19 cellular contexts compared by ENCODE assay signal in the genomic region with DNA sequence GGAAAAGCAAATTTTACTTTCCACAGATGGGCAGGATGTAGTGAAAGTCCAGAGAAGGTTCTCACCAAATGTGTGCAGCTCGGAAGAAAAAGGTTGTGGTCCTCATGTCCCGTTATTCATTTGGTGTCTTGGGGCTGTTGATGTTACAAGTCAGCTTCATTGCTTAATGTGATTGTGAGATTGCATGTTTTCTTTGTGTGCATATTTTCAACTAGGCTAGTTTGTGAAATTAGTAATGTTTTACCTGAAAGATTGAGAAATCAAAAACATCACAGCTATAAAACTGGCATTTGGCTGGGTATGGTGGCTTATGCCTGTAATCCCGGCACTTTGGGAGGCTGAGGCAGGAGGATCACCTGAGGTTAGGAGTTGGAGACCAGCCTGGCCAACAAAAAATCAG. TPM values are rescaled to one million over a fixed set of nuclear protein-coding genes. Genes with fewer than 3 reads are reported as not detected.
DNase-seq lines count a peak whose midpoint lies in the region; ATAC-seq, FAIRE-seq and TF ChIP-seq lines count a peak whose summit lies in the region.
"Had no signal": no experiment of that assay in that cellular context is flagged by ENCODE, and none has a peak within 500 bp of the region (broad histone marks: within the 10 kb centered on the region; RNA-seq: fewer than 3 reads in every experiment).

No MANE protein-coding gene starts in this region.

- peaks cover 9 to 48% (median 40%) of the 10 kb centered on the region in 4 donors for H3K4me1 ChIP-seq in liver (ENCODE audit: control insufficient read depth in 4 of 4, insufficient read depth in 4 of 4, low read length in 3 of 4)
- no peaks in the 10 kb centered on the region for H3K4me1 ChIP-seq in HepG2 (ENCODE audit: insufficient read depth, low read length)
- peaks cover 4 to 11% of the 10 kb centered on the region in 2 experiments for H3K4me1 ChIP-seq in neutrophil (ENCODE audit: control insufficient read depth in 1 of 2, insufficient read depth in 1 of 2, low read depth in 1 of 2, low read length in 1 of 2)
- no peaks in the 10 kb centered on the region for H3K4me1 ChIP-seq in mammary epithelial cell (ENCODE audit: insufficient read depth, low read length)

- H3K36me3 ChIP-seq in liver (ENCODE audit: control insufficient read depth in 4 of 4, insufficient read depth in 3 of 4, low read depth in 1 of 4, low read length in 3 of 4) (peaks cover 0 to under 1% (median 0%) of the 10 kb centered on the region in 4 donors), HepG2 (replicated peaks in 1 of 2; ENCODE audit: control insufficient read depth in 1 of 2, insufficient read depth in 2 of 2, low read length in 2 of 2) (peaks cover 4 to 27% of the 10 kb centered on the region in 2 experiments), neutrophil (peaks cover 28% of the 10 kb centered on the region), mammary epithelial cell (ENCODE audit: insufficient read depth, low read length) (peaks cover 8% of the 10 kb centered on the region)

- no peak for TF ChIP-seq EP300 in HepG2 (IDR thresholded peaks at IDR 0.05; ENCODE audit: low read depth in 2 of 2, low read length in 2 of 2)
- no peak for TF ChIP-seq EP300 in HepG2 (CRISPR knock-in tag; IDR thresholded peaks at IDR 0.05; ENCODE audit: borderline replicate concordance)

- no TSS peak for BruUV-seq in HepG2 (replicated peaks; lab: Mats Ljungman, UMichigan)
- no TSS peak for BruUV-seq in mammary epithelial cell (replicated peaks; lab: Mats Ljungman, UMichigan)

- CTCF ChIA-PET in HepG2 (lab: Yijun Ruan, JAX; ENCODE audit: low intra/inter-chr PET ratio, low total read pairs) (no interaction called here), mammary epithelial cell (lab: Charles Lee; ENCODE audit: low non-redundant PET) (no interaction called here)

- no peaks in the 10 kb centered on the region for H4K20me1 ChIP-seq in HepG2 (ENCODE audit: insufficient read depth, low read length)
- no peaks in the 10 kb centered on the region for H4K20me1 ChIP-seq in mammary epithelial cell (ENCODE audit: insufficient read depth, low read length)

- H3K9ac ChIP-seq in liver (ENCODE audit: low read depth in 1 of 2, low read length in 2 of 2) (no peak overlapping the region), HepG2 (ENCODE audit: insufficient read depth, low read depth, low read length) (no peak overlapping the region), mammary epithelial cell (ENCODE audit: insufficient read depth, low read length) (no peak overlapping the region)

- intact Hi-C loops in HepG2 (cut with micrococcal nuclease; ENCODE audit: unreplicated experiment) = no loop called here
- intact Hi-C loops in mammary epithelial cell (cut with micrococcal nuclease) = no loop called here

- WGBS in liver = 48% methylated on average over 3 of the region's 3 CpGs
- WGBS in HepG2 (ENCODE audit: low lambda C conversion rate) = 94% methylated on average over 3 of the region's 3 CpGs
- 97% methylated on average over 3 of the region's 3 CpGs for WGBS in mammary epithelial cell (ENCODE audit: low coverage, missing lambda C conversion rate)

- DNase-seq in HepG2 (ENCODE audit: low spot score) = no peak
- peak; percentile 6 for DNase-seq in islet precursor cell
- no peak for DNase-seq in AG20443 (ENCODE audit: low spot score)
- no peak for DNase-seq in stimulated activated naive CD8-positive, alpha-beta T cell treated with anti-CD3 and anti-CD28 coated beads, Interleukin-15, Interleukin-2, amounts not matched to agents 100 U/mL and 50 U/mL, for 24 hours
- DNase-seq in mammary epithelial cell = no peak
- DNase-seq: 8988T; BE2C; CD4-positive, alpha-beta memory T cell; DMS153; DMS79; GDM1; HCEC 1CT had no signal

- POLR2A ChIA-PET in HepG2 (lab: Yijun Ruan, JAX) = no interaction called here

- H2AFZ ChIP-seq in HepG2 (ENCODE audit: low read length) = no peak overlapping the region
- no peak overlapping the region for H2AFZ ChIP-seq in mammary epithelial cell (ENCODE audit: low read depth, low read length)
- H2AFZ ChIP-seq: GM23338 had no signal

- H3K4me2 ChIP-seq in HepG2 (ENCODE audit: low read depth, low read length) (no peak overlapping the region), mammary epithelial cell (ENCODE audit: insufficient read depth, low read depth, low read length) (no peak overlapping the region)
- H3K4me2 ChIP-seq: GM23338 had no signal

- TF ChIP-seq CTCF in liver (IDR thresholded peaks at IDR 0.05; ENCODE audit: low read depth, low read length, missing input control) = no peak
- no peak for TF ChIP-seq CTCF in HepG2 (CRISPR knock-in tag; IDR thresholded peaks at IDR 0.05)
- no peak for TF ChIP-seq CTCF in neutrophil (IDR thresholded peaks at IDR 0.05)
- no peak for TF ChIP-seq CTCF in mammary epithelial cell (conservative IDR thresholded peaks at IDR 0.05 in 1 of 2, IDR thresholded peaks at IDR 0.05 in 1 of 2; ENCODE audit: extremely low read depth in 1 of 2, insufficient read depth in 1 of 2, low read depth in 1 of 2, low read length in 2 of 2)

- no peak for TF ChIP-seq POLR2A in HepG2 (IDR thresholded peaks at IDR 0.05; ENCODE audit: insufficient read depth in 1 of 2, low read depth in 2 of 2, low read length in 2 of 2)

- no peaks in the 10 kb centered on the region for H3K27me3 ChIP-seq in liver (ENCODE audit: control insufficient read depth in 4 of 4, insufficient read depth in 4 of 4, low read length in 3 of 4)
- no peaks in the 10 kb centered on the region for H3K27me3 ChIP-seq in HepG2 (ENCODE audit: control insufficient read depth in 1 of 2, insufficient read depth in 2 of 2, low read length in 2 of 2)
- no peaks in the 10 kb centered on the region for H3K27me3 ChIP-seq in neutrophil
- H3K27me3 ChIP-seq in mammary epithelial cell (ENCODE audit: insufficient read depth, low read length) = no peaks in the 10 kb centered on the region
- H3K27me3 ChIP-seq: BE2C had no signal

- H3K4me3 ChIP-seq in liver (ENCODE audit: low read depth in 1 of 3, low read length in 3 of 3) = no peak overlapping the region
- no peak overlapping the region for H3K4me3 ChIP-seq in HepG2 (replicated peaks in 1 of 3; ENCODE audit: insufficient read depth in 1 of 3, low read depth in 2 of 3, low read length in 3 of 3)
- H3K4me3 ChIP-seq in neutrophil (ENCODE audit: low read depth in 1 of 2, low read length in 1 of 2) = no peak overlapping the region
- no peak overlapping the region for H3K4me3 ChIP-seq in mammary epithelial cell (replicated peaks in 1 of 3; ENCODE audit: insufficient read depth in 1 of 3, low read depth in 2 of 3, low read length in 3 of 3)
- H3K4me3 ChIP-seq: GM23338 had no signal

- dilution Hi-C loops in mammary epithelial cell (cut with HindIII; ENCODE audit: low sequenced_read_pairs) = no loop called here

- no peaks in the 10 kb centered on the region for H3K79me2 ChIP-seq in HepG2 (ENCODE audit: insufficient read depth, low read length)
- no peaks in the 10 kb centered on the region for H3K79me2 ChIP-seq in mammary epithelial cell (ENCODE audit: insufficient read depth, low read length)

- FAIRE-seq in HepG2 (lab: Jason Lieb, UNC) = no peak
- FAIRE-seq: GM12892, GM18507, H54 had no signal

- ATAC-seq in HepG2 = no peak
- ATAC-seq in stimulated activated naive CD8-positive, alpha-beta T cell treated with anti-CD3 and anti-CD28 coated beads, Interleukin-15, Interleukin-2, amounts not matched to agents 100 U/mL and 50 U/mL, for 24 hours = no peak
- ATAC-seq: GM23338 had no signal

- in situ Hi-C loops in HepG2 (cut with HindIII; ENCODE audit: extremely low pct_ligation_motif_present, low pct_unique_long_range_greater_than_20kb) = no loop called here
- in situ Hi-C loops in mammary epithelial cell (cut with MboI; ENCODE audit: low sequenced_read_pairs in 2 of 2) = no loop called here

- H3K27ac ChIP-seq in liver (ENCODE audit: low read depth in 1 of 2, low read length in 2 of 2) (peak overlapping the region; percentile 85 to 97), HepG2 (ENCODE audit: extremely low read length, insufficient read depth, low read length) (no peak overlapping the region), neutrophil (peak overlapping the region; percentile 7), mammary epithelial cell (ENCODE audit: insufficient read depth, low read depth, low read length) (no peak overlapping the region)
- H3K27ac ChIP-seq: C4-2B had no signal

- no peaks in the 10 kb centered on the region for H3K9me3 ChIP-seq in liver (ENCODE audit: control insufficient read depth in 4 of 4, low read length in 3 of 4)
- H3K9me3 ChIP-seq in HepG2 (ENCODE audit: low read length) = no peaks in the 10 kb centered on the region
- no peaks in the 10 kb centered on the region for H3K9me3 ChIP-seq in neutrophil
- H3K9me3 ChIP-seq in mammary epithelial cell (replicated peaks; ENCODE audit: insufficient read depth, low read length) = no peaks in the 10 kb centered on the region
- H3K9me3 ChIP-seq: BE2C had no signal

- peak in 1 of 2 donors; percentile 12 for TF ChIP-seq RAD21 in liver (IDR thresholded peaks at IDR 0.05)
- no peak for TF ChIP-seq RAD21 in HepG2 (CRISPR knock-in tag; IDR thresholded peaks at IDR 0.05)

RNA-seq across cellular contexts. Expression of a gene that starts 28.7 kb away (rescaled TPM):
- 10 to 100 TPM; 45.2 to 45.7 TPM for total RNA-seq in liver
- polyA plus RNA-seq in liver = 10 to 100 TPM; 60.4 to 94.7 TPM
- 8.8 and 18.8 TPM in 2 replicates for total RNA-seq in HepG2 (2016; rRNA removed; fragmentation: Illumina TruSeq; extraction: Trizol)
- 11.7 and 12.8 TPM in 2 replicates for total RNA-seq in HepG2 (2016; cell fraction: cytosol; rRNA removed; fragmentation: Illumina TruSeq; extraction: Trizol; ENCODE audit: low read depth)
- 7.4 and 20.2 TPM in 2 replicates for total RNA-seq in HepG2 (2016; cell fraction: insoluble cytoplasmic fraction; rRNA removed; fragmentation: Illumina TruSeq; extraction: Trizol)
- 9.2 and 10.8 TPM in 2 replicates for total RNA-seq in HepG2 (2016; cell fraction: membrane; rRNA removed; fragmentation: Illumina TruSeq; extraction: Trizol)
- total RNA-seq in HepG2 (2016; cell fraction: nucleus; rRNA removed; fragmentation: Illumina TruSeq; extraction: Trizol) = 26.0 and 31.3 TPM in 2 replicates
- 57.6 and 60.0 TPM in 2 replicates for polyA plus RNA-seq in HepG2 (2011; rRNA removed)
- 46.9 and 57.2 TPM in 2 replicates for polyA plus RNA-seq in HepG2 (2011; cell fraction: cytosol; rRNA removed)
- 214 and 218 TPM in 2 replicates for polyA plus RNA-seq in HepG2 (2011; cell fraction: nucleus; rRNA removed)
- 46.7 and 48.2 TPM in 2 replicates for polyA plus RNA-seq in HepG2 (2012)
- polyA plus RNA-seq in HepG2 (2016; cell fraction: cytosol; fragmentation: Illumina TruSeq; extraction: Trizol; ENCODE audit: low read depth) = 9.4 and 10.5 TPM in 2 replicates
- polyA plus RNA-seq in HepG2 (2016; cell fraction: insoluble cytoplasmic fraction; fragmentation: Illumina TruSeq; extraction: Trizol; ENCODE audit: low read depth) = 14.4 and 16.6 TPM in 2 replicates
- polyA plus RNA-seq in HepG2 (2016; cell fraction: membrane; fragmentation: Illumina TruSeq; extraction: Trizol; ENCODE audit: low read depth) = 10.4 and 12.2 TPM in 2 replicates
- polyA plus RNA-seq in HepG2 (2016; cell fraction: nucleus; fragmentation: Illumina TruSeq; extraction: Trizol; ENCODE audit: insufficient read depth, low read depth) = 88.4 and 99.7 TPM in 2 replicates
- polyA minus RNA-seq in HepG2 (2011; rRNA and poly(A)+ RNA removed; ENCODE audit: low replicate concordance) = 85.0 and 99.2 TPM in 2 replicates
- 18.2 and 24.4 TPM in 2 replicates for polyA minus RNA-seq in HepG2 (2011; cell fraction: cytosol; rRNA and poly(A)+ RNA removed)
- polyA minus RNA-seq in HepG2 (2011; cell fraction: nucleus; rRNA and poly(A)+ RNA removed) = 23.9 and 27.4 TPM in 2 replicates
- 10 to 100 TPM; 13.3 to 22.4 TPM for total RNA-seq in mammary epithelial cell
- polyA plus RNA-seq in mammary epithelial cell = 30.4 TPM
- polyA minus RNA-seq in mammary epithelial cell = 29.6 TPM

Comparison
In these comparisons a context has a peak if more than half of its experiments do, and no peak if none do; other contexts are left out.
1. H3K27ac ChIP-seq: peak in liver (2 of 2) and neutrophil (single experiment); none in HepG2 (single experiment) and mammary epithelial cell (single experiment).